Comparison of ENCODE assay signal across 8 cellular contexts in genomic region chr19:18193388-18194207, GRCh38. TPM values are rescaled to one million over a fixed set of nuclear protein-coding genes. Genes with fewer than 3 reads are reported as not detected.
DNase-seq lines count a peak whose midpoint lies in the region; ATAC-seq, FAIRE-seq and TF ChIP-seq lines count a peak whose summit lies in the region.

No MANE protein-coding gene starts in this region.

- H3K27ac Mint-ChIP-seq in WTC11 = peak overlapping the region; percentile 86

- H3K4me3 ChIP-seq in A549 (peak overlapping the region; percentile 65), HAP-1 (peak overlapping the region; percentile 94), skin epidermis (peak overlapping the region; percentile 60 to 97 (median 79))

- ATAC-seq in A549 (0 out of 6 replicates have a peak, but pooled peaks have one; percentile 1), WTC11 (no peak), left cardiac atrium (no peak), HG03442 (IDR thresholded peaks at IDR 0.05; ENCODE audit: unreplicated experiment) (no peak)

- peaks cover 20% of the 10 kb centered on the region for H3K4me1 Mint-ChIP-seq in WTC11

- no peak for DNase-seq in A549 (ENCODE audit: low read depth in 1 of 2, low spot score in 1 of 2)
- peak in 1 of 2 experiments; percentile 40 for DNase-seq in HAP-1 (ENCODE audit: low spot score in 2 of 2)
- DNase-seq in WTC11 (ENCODE audit: low spot score) = no peak
- peak; percentile 41 for DNase-seq in left cardiac atrium
- DNase-seq in NCI-H2029 (lab: John Stamatoyannopoulos, UW) = no peak
- DNase-seq in NCI-H2196 (lab: John Stamatoyannopoulos, UW; ENCODE audit: unreplicated experiment) = no peak

- H3K4me1 ChIP-seq in A549 (peaks cover 14% of the 10 kb centered on the region; the same call in 2 of the 3 replicates), HAP-1 (peaks cover 12% of the 10 kb centered on the region)

- WGBS in A549 (ENCODE audit: missing lambda C conversion rate) = 52% methylated on average over 19 of the region's 50 CpGs

- no peak for TF ChIP-seq POLR2A in A549 (IDR thresholded peaks at IDR 0.05; ENCODE audit: low read length)

- H3K36me3 ChIP-seq in HAP-1 (replicated peaks) = peaks cover 26% of the 10 kb centered on the region

- no peaks in the 10 kb centered on the region for H3K9me3 Mint-ChIP-seq in WTC11

- POLR2A ChIA-PET in A549 (lab: Yijun Ruan, JAX) = interaction anchor here (0.6 to 2.2 kb wide), 9 partner anchors 11 to 1664 kb away, joined by 3 to 9 read pairs (median 4); partner anchors contain the start of genes GDF15, LSM4 and RAB3A
- POLR2A ChIA-PET in WTC11 (lab: Charles Lee) = interaction anchor here (0.6 to 1.7 kb wide), 5 partner anchors 31 to 88 kb away, joined by 3 to 9 read pairs (median 4); partner anchors contain the start of gene JUND

- no peak for TF ChIP-seq RAD21 in A549 (conservative IDR thresholded peaks at IDR 0.05 in 1 of 2, IDR thresholded peaks at IDR 0.05 in 1 of 2)

- FAIRE-seq in A549 (lab: Jason Lieb, UNC) = no peak

- peak overlapping the region; percentile 82 for H3K4me3 Mint-ChIP-seq in WTC11

- in situ Hi-C loops in HAP-1 (cut with MboI; ENCODE audit: low sequenced_read_pairs) = no loop called here

- no peaks in the 10 kb centered on the region for H3K9me3 ChIP-seq in A549
- H3K9me3 ChIP-seq in HAP-1 = no peaks in the 10 kb centered on the region

- CTCF ChIA-PET in A549 (lab: Yijun Ruan, JAX) = interaction anchor here (0.6 to 5.8 kb wide), 9 partner anchors 9 to 225 kb away, joined by 3 to 60 read pairs (median 4); partner anchors contain the start of genes RAB3A and SSBP4
- CTCF ChIA-PET in WTC11 (lab: Charles Lee) = interaction anchor here (0.6 to 6.0 kb wide), 22 partner anchors 11 to 245 kb away, joined by 3 to 43 read pairs (median 11); partner anchors contain the start of genes GDF15, IQCN, JUND and PIK3R2

- peaks cover 2% of the 10 kb centered on the region; the same call in 1 of the 2 replicates for H3K27me3 Mint-ChIP-seq in WTC11 (ENCODE audit: low read depth)

- no peaks in the 10 kb centered on the region for H3K27me3 ChIP-seq in HAP-1 (ENCODE audit: low read depth)

- no peak for TF ChIP-seq EP300 in A549 (IDR thresholded peaks at IDR 0.05)

- peak overlapping the region; percentile 62 to 82 for H3K27ac ChIP-seq in A549
- H3K27ac ChIP-seq in skin epidermis = peak overlapping the region in 20 of 21 experiments; percentile 41 to 92 (median 82)

- TF ChIP-seq CTCF in A549 (IDR thresholded peaks at IDR 0.05) (no peak), WTC11 (IDR thresholded peaks at IDR 0.05) (no peak)

- H3K4me2 ChIP-seq in A549 = peak overlapping the region; percentile 77

- intact Hi-C loops in left cardiac atrium (cut with DNase I) = no loop called here

- H3K36me3 Mint-ChIP-seq in WTC11 = peaks cover 10% of the 10 kb centered on the region

TF ChIP-seq in A549, 52 proteins besides CTCF, POLR2A, EP300 and RAD21 (continues in another document):
- TF ChIP-seq RFX5 (IDR thresholded peaks at IDR 0.05) (no peak), HEYL (CRISPR knock-in tag; IDR thresholded peaks at IDR 0.05) (no peak)
- TF ChIP-seq, protein P1, sequence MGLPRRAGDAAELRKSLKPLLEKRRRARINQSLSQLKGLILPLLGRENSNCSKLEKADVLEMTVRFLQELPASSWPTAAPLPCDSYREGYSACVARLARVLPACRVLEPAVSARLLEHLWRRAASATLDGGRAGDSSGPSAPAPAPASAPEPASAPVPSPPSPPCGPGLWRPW (IDR thresholded peaks at IDR 0.05) = no peak

TF ChIP-seq in WTC11, 78 proteins besides CTCF, POLR2A, EP300 and RAD21 (continues in another document):
- TF ChIP-seq ZNF317 (CRISPR knock-in tag; IDR thresholded peaks at IDR 0.05; ENCODE audit: borderline replicate concordance, low read depth) = 0 out of 2 replicates have a peak, but pooled peaks have one; percentile 26
- no peak for TF ChIP-seq ZNF121 (CRISPR knock-in tag; IDR thresholded peaks at IDR 0.05)
- TF ChIP-seq AR (CRISPR knock-in tag; IDR thresholded peaks at IDR 0.05) = 0 out of 2 replicates have a peak, but pooled peaks have one; percentile 17
- 0 out of 2 replicates have a peak, but pooled peaks have one; percentile 41 for TF ChIP-seq FOXP1 (CRISPR knock-in tag; IDR thresholded peaks at IDR 0.05; ENCODE audit: borderline replicate concordance)
- TF ChIP-seq, protein P2, sequence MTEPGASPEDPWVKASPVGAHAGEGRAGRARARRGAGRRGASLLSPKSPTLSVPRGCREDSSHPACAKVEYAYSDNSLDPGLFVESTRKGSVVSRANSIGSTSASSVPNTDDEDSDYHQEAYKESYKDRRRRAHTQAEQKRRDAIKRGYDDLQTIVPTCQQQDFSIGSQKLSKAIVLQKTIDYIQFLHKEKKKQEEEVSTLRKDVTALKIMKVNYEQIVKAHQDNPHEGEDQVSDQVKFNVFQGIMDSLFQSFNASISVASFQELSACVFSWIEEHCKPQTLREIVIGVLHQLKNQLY (CRISPR knock-in tag; IDR thresholded peaks at IDR 0.05) = 0 out of 2 replicates have a peak, but pooled peaks have one; percentile 21

RNA-seq across cellular contexts. Expression of gene MPV17L2, which starts 0.6 kb away (rescaled TPM):
- polyA plus RNA-seq in A549 (2011; rRNA removed) (8.3 and 11.4 TPM in 2 replicates), A549 (2017; fragmentation: RNase III; extraction: RNeasy Plus Mini Kit Qiagen cat#74134 plus additional on column Dnase treatment) (12.2 to 13.9 TPM (median 12.3 TPM) in 3 replicates)
- polyA plus RNA-seq in A549 (2012; cell fraction: cytosol; rRNA removed) = 21.3 and 27.1 TPM in 2 replicates
- 11.6 and 15.3 TPM in 2 replicates for polyA plus RNA-seq in A549 (2012; cell fraction: nucleus; rRNA removed)
- polyA minus RNA-seq in A549 (2011; rRNA and poly(A)+ RNA removed) = 11.7 and 13.5 TPM in 2 replicates
- total RNA-seq in WTC11 (2021) (26.3 to 29.8 TPM (median 28.0 TPM) in 3 replicates), left cardiac atrium (10 to 100 TPM in 1 of 2 donors, 1 to 10 TPM in 1; 8.7 to 13.4 TPM)

RNA-seq across cellular contexts. Expression of gene RAB3A, which starts 10.2 kb away (rescaled TPM):
- polyA plus RNA-seq in A549 (2011; rRNA removed) = 0.39 and 1.0 TPM in 2 replicates
- 1.8 and 2.2 TPM in 2 replicates for polyA plus RNA-seq in A549 (2012; cell fraction: cytosol; rRNA removed)
- polyA plus RNA-seq in A549 (2012; cell fraction: nucleus; rRNA removed) = 1.5 and 2.9 TPM in 2 replicates
- polyA plus RNA-seq in A549 (2017; fragmentation: RNase III; extraction: RNeasy Plus Mini Kit Qiagen cat#74134 plus additional on column Dnase treatment) = 1.0 to 1.6 TPM (median 1.4 TPM) in 3 replicates
- 4.0 and 4.3 TPM in 2 replicates for polyA minus RNA-seq in A549 (2011; rRNA and poly(A)+ RNA removed)
- 12.2 to 14.7 TPM (median 14.6 TPM) in 3 replicates for total RNA-seq in WTC11 (2021)
- total RNA-seq in left cardiac atrium = 10 to 100 TPM; 23.8 to 29.2 TPM

RNA-seq across cellular contexts. Expression of gene IFI30, which starts 20.0 kb away (rescaled TPM):
- polyA plus RNA-seq in A549 (2011; rRNA removed) = 11.2 and 12.3 TPM in 2 replicates
- polyA plus RNA-seq in A549 (2012; cell fraction: cytosol; rRNA removed) = 18.6 and 19.4 TPM in 2 replicates
- polyA plus RNA-seq in A549 (2012; cell fraction: nucleus; rRNA removed) = 25.4 and 27.4 TPM in 2 replicates
- 13.5 to 19.8 TPM (median 16.8 TPM) in 3 replicates for polyA plus RNA-seq in A549 (2017; fragmentation: RNase III; extraction: RNeasy Plus Mini Kit Qiagen cat#74134 plus additional on column Dnase treatment)
- polyA minus RNA-seq in A549 (2011; rRNA and poly(A)+ RNA removed) = 11.9 and 12.8 TPM in 2 replicates
- total RNA-seq in WTC11 (2021) = 20.2 to 30.3 TPM (median 26.2 TPM) in 3 replicates
- total RNA-seq in left cardiac atrium = 10 to 100 TPM; 43.7 to 68.9 TPM

RNA-seq across cellular contexts. Expression of gene PDE4C, which starts 32.6 kb away (rescaled TPM):
- polyA plus RNA-seq in A549 (2011; rRNA removed) = 0.25 and 0.54 TPM in 2 replicates
- polyA plus RNA-seq in A549 (2012; cell fraction: cytosol; rRNA removed) = 0.33 and 0.53 TPM in 2 replicates
- 2.6 and 3.3 TPM in 2 replicates for polyA plus RNA-seq in A549 (2012; cell fraction: nucleus; rRNA removed)
- 0.34 to 0.65 TPM (median 0.55 TPM) in 3 replicates for polyA plus RNA-seq in A549 (2017; fragmentation: RNase III; extraction: RNeasy Plus Mini Kit Qiagen cat#74134 plus additional on column Dnase treatment)
- 0.21 TPM in 1 of 2 replicates, not detected in the other for polyA minus RNA-seq in A549 (2011; rRNA and poly(A)+ RNA removed)
- 3.0 to 5.7 TPM (median 3.8 TPM) in 3 replicates for total RNA-seq in WTC11 (2021)
- under 1 TPM in 1 of 2 donors, not detected in 1; 0.55 TPM for total RNA-seq in left cardiac atrium

RNA-seq across cellular contexts. Expression of gene PIK3R2, which starts 40.6 kb away (rescaled TPM):
- polyA plus RNA-seq in A549 (2011; rRNA removed) = 5.3 and 6.7 TPM in 2 replicates
- polyA plus RNA-seq in A549 (2012; cell fraction: cytosol; rRNA removed) = 8.3 and 12.6 TPM in 2 replicates
- 13.9 and 20.4 TPM in 2 replicates for polyA plus RNA-seq in A549 (2012; cell fraction: nucleus; rRNA removed)
- polyA plus RNA-seq in A549 (2017; fragmentation: RNase III; extraction: RNeasy Plus Mini Kit Qiagen cat#74134 plus additional on column Dnase treatment) = 8.3 to 12.4 TPM (median 9.3 TPM) in 3 replicates
- polyA minus RNA-seq in A549 (2011; rRNA and poly(A)+ RNA removed) = 4.8 and 7.7 TPM in 2 replicates
- 51.9 to 56.9 TPM (median 53.8 TPM) in 3 replicates for total RNA-seq in WTC11 (2021)
- 10 to 100 TPM; 22.1 to 24.5 TPM for total RNA-seq in left cardiac atrium

Comparison
In these comparisons a context has a peak if more than half of its experiments do, and no peak if none do; other contexts are left out.
1. ATAC-seq: peak in A549 (2 of 2); none in WTC11 (single experiment), left cardiac atrium (0 of 2) and HG03442 (single experiment).
2. Peak in every context shown above with its lines, with median percentiles within 50 percentile points of each other: H3K4me3 ChIP-seq.